Comparison of ENCODE assay signal across 12 cellular contexts in the genomic region with DNA sequence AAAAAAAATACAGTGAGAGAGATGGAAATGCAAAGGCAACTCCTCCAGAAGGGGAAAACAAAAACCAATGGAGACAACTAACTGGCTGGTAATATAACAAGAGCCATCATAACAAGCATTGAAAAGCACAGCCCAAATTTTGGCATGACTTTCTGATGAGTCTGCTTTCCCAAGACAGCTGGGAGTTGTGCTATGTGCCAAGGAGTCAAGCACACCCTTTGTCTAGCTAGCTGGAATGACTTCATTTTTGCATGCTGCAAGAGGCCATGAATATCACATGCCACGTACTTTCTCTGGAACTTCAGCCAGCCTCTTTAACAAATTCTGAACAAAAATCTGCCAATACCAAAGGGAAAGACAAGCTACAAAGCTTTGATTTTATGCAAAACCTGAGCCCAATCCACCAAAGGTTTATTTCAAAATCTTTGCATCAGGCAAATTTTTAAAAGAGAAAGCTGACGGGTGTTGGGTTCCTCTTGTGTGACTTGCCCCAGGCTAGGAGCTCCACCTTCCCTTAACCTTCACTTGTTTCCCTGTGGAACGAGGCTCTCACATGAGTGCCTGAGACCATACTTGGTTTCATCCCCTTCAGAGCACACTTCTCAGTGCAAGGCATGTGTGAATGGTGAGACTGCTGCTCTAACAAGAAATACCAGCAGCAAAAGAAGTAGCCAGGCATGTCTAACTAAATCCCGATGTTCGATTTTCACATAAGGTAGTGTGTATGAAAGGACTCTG. TPM values are rescaled to one million over a fixed set of nuclear protein-coding genes. Genes with fewer than 3 reads are reported as not detected.
DNase-seq lines count a peak whose midpoint lies in the region; ATAC-seq and TF ChIP-seq lines count a peak whose summit lies in the region.
"Had no signal": no experiment of that assay in that cellular context is flagged by ENCODE, and none has a peak within 500 bp of the region (broad histone marks: within the 10 kb centered on the region; RNA-seq: fewer than 3 reads in every experiment).

No MANE protein-coding gene starts in this region.

- no peak for TF ChIP-seq POLR2A in esophagus squamous epithelium (IDR thresholded peaks at IDR 0.05)

- DNase-seq in AG08396 (ENCODE audit: low spot score) (peak; percentile 83), RWPE2 (ENCODE audit: low spot score) (no peak), esophagus squamous epithelium (lab: John Stamatoyannopoulos, UW) (no peak), mucosa of descending colon (peak in 1 of 3 donors; percentile 35)
- DNase-seq in stimulated activated CD4-positive, alpha-beta T cell treated with anti-CD3 and anti-CD28 coated beads, Interleukin-4, amount 100 ng/mL, for 24 hours, result no peak
- DNase-seq in effector memory CD4-positive, alpha-beta T cell, result no peak
- DNase-seq: NCI-H510A treated with DMSO at 0.1 percent for 48 hours, T-cell had no signal

- H3K27ac ChIP-seq in RWPE2 (ENCODE audit: poor library complexity, severe bottlenecking) (no peak overlapping the region), esophagus squamous epithelium (peak overlapping the region in 3 of 4 donors; percentile 11 to 56 (median 45))
- no peak overlapping the region for H3K27ac ChIP-seq in effector memory CD4-positive, alpha-beta T cell (ENCODE audit: insufficient read depth, low read length, poor library complexity, severe bottlenecking)
- H3K27ac ChIP-seq: BLaER1 had no signal

- ATAC-seq in RWPE2 (ENCODE audit: low read depth), result peak; percentile 38; the same call in 1 of the 3 replicates
- peak; percentile 51 for ATAC-seq in mucosa of descending colon
- no peak for ATAC-seq in HG03097 (IDR thresholded peaks at IDR 0.05; ENCODE audit: low FRiP score, unreplicated experiment)
- ATAC-seq in HG03432 (IDR thresholded peaks at IDR 0.05; ENCODE audit: unreplicated experiment), result no peak
- ATAC-seq: left lobe of liver, T-cell had no signal

- H3K27me3 ChIP-seq in RWPE2 (ENCODE audit: insufficient read depth, poor library complexity, severe bottlenecking) (no peaks in the 10 kb centered on the region), esophagus squamous epithelium (no peaks in the 10 kb centered on the region)
- H3K27me3 ChIP-seq in effector memory CD4-positive, alpha-beta T cell (replicated peaks; ENCODE audit: control insufficient read depth, insufficient read depth, low read length, poor library complexity, severe bottlenecking), result no peaks in the 10 kb centered on the region
- H3K27me3 ChIP-seq: BLaER1 had no signal

- no peaks in the 10 kb centered on the region for H3K4me1 ChIP-seq in RWPE2 (ENCODE audit: insufficient read depth, poor library complexity, severe bottlenecking)
- peaks cover 0 to 16% (median 0%) of the 10 kb centered on the region in 3 donors for H3K4me1 ChIP-seq in esophagus squamous epithelium
- no peaks in the 10 kb centered on the region for H3K4me1 ChIP-seq in mucosa of descending colon (ENCODE audit: low read depth)
- H3K4me1 ChIP-seq in effector memory CD4-positive, alpha-beta T cell (ENCODE audit: control insufficient read depth, insufficient read depth, low read length, poor library complexity, severe bottlenecking), result no peaks in the 10 kb centered on the region
- H3K4me1 ChIP-seq: BLaER1 had no signal

- H3K4me3 ChIP-seq in RWPE2 (ENCODE audit: severe bottlenecking) (no peak overlapping the region), esophagus squamous epithelium (no peak overlapping the region), mucosa of descending colon (no peak overlapping the region)
- no peak overlapping the region for H3K4me3 ChIP-seq in effector memory CD4-positive, alpha-beta T cell (ENCODE audit: insufficient read depth, low read depth, low read length, poor library complexity, severe bottlenecking)
- H3K4me3 ChIP-seq: BLaER1 had no signal

- H3K36me3 ChIP-seq in RWPE2 (ENCODE audit: low read depth) (no peaks in the 10 kb centered on the region), esophagus squamous epithelium (no peaks in the 10 kb centered on the region), mucosa of descending colon (ENCODE audit: low read depth) (no peaks in the 10 kb centered on the region)
- H3K36me3 ChIP-seq in effector memory CD4-positive, alpha-beta T cell (ENCODE audit: control insufficient read depth, insufficient read depth, low read length), result no peaks in the 10 kb centered on the region
- H3K36me3 ChIP-seq: BLaER1 had no signal

- intact Hi-C loops in esophagus squamous epithelium (cut with DNase I) (no loop called here), mucosa of descending colon (cut with DNase I, micrococcal nuclease) (no loop called here)

- TF ChIP-seq CTCF in RWPE2 (IDR thresholded peaks at IDR 0.05; ENCODE audit: poor library complexity, severe bottlenecking) (no peak), esophagus squamous epithelium (IDR thresholded peaks at IDR 0.05) (no peak), mucosa of descending colon (IDR thresholded peaks at IDR 0.05) (no peak)

- WGBS in esophagus squamous epithelium, 2 donors, result 32 to 37% methylated on average over 5 of the region's 5 CpGs

- H3K9me3 ChIP-seq in RWPE2 (ENCODE audit: severe bottlenecking) (no peaks in the 10 kb centered on the region), esophagus squamous epithelium (no peaks in the 10 kb centered on the region), mucosa of descending colon (no peaks in the 10 kb centered on the region)
- H3K9me3 ChIP-seq in effector memory CD4-positive, alpha-beta T cell (ENCODE audit: control insufficient read depth, low read length), result no peaks in the 10 kb centered on the region
- H3K9me3 ChIP-seq: BLaER1 had no signal

RNA-seq across cellular contexts. Expression of a gene that starts 47.3 kb away (rescaled TPM):
- total RNA-seq in esophagus squamous epithelium (10 to 100 TPM in 1 of 4 donors, 1 to 10 TPM in 3; 1.3 to 14.3 (median 6.8) TPM), mucosa of descending colon (10 to 100 TPM in 1 of 3 donors, 1 to 10 TPM in 1, under 1 TPM in 1; 0.87 to 12.2 (median 3.0) TPM)

Comparison
In these comparisons a context has a peak if more than half of its experiments do, and no peak if none do; other contexts are left out.
1. ATAC-seq: peak in RWPE2 (single experiment) and mucosa of descending colon (single experiment); none in HG03097 (single experiment) and HG03432 (single experiment).
2. H3K27ac ChIP-seq: peak in esophagus squamous epithelium (3 of 4); none in RWPE2 (single experiment) and effector memory CD4-positive, alpha-beta T cell (single experiment).